10 cellular contexts compared by ENCODE assay signal in the genomic region with DNA sequence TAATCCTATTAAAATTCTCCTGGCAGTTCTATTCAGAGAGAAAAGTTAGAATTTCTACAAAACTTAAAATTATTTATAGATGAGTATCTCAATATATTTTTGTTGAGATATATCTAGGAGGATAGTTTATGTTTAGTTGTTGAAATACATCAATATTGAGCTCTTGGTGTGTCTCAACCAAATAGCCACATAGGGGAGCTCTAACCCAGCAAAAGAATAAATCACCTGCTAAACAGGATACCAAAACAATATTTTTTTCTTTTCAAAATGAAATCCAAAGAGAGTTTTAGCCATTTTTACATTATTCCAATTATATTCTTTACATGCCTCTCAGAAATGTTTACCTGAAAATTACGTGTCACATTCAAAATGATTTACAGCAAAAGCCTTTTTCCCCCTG.
DNase-seq lines count a peak whose midpoint lies in the region; ATAC-seq and TF ChIP-seq lines count a peak whose summit lies in the region.
"Had no signal": no experiment of that assay in that cellular context is flagged by ENCODE, and none has a peak within 500 bp of the region (broad histone marks: within the 10 kb centered on the region; RNA-seq: fewer than 3 reads in every experiment).

No MANE protein-coding gene starts in this region.

- DNase-seq in D341Med (ENCODE audit: low spot score): peak; percentile 22
- peak; percentile 49 for DNase-seq in RKO (ENCODE audit: low spot score)
- DNase-seq in glutamatergic neuron: no peak
- no peak for DNase-seq in T-cell
- no peak for DNase-seq in stimulated activated effector memory CD8-positive, alpha-beta T cell treated with anti-CD3 and anti-CD28 coated beads, Interleukin-12 subunit alpha, Interleukin-12 subunit beta, amount 100 ng/mL, for 72 hours (ENCODE audit: low spot score in 2 of 2)
- no peak for DNase-seq in stimulated activated CD4-positive, alpha-beta T cell treated with anti-CD3 and anti-CD28 coated beads, Interleukin-1b, Interleukin-23, amount 100 ng/mL, for 48 hours
- no peak for DNase-seq in naive thymus-derived CD8-positive, alpha-beta T cell
- DNase-seq: activated CD8-positive, alpha-beta T cell treated with anti-CD3 and anti-CD28 coated beads for 36 hours; MG63 had no signal

- peak; percentile 69 for TF ChIP-seq RAD21 in Ishikawa (IDR thresholded peaks at IDR 0.05; ENCODE audit: low read depth)

- H3K27me3 Mint-ChIP-seq in glutamatergic neuron (ENCODE audit: unreplicated experiment) (no peaks in the 10 kb centered on the region), T-cell (no peaks in the 10 kb centered on the region)
- no peaks in the 10 kb centered on the region for H3K27me3 Mint-ChIP-seq in naive thymus-derived CD8-positive, alpha-beta T cell
- H3K27me3 Mint-ChIP-seq: activated CD8-positive, alpha-beta T cell treated with anti-CD3 and anti-CD28 coated beads for 36 hours had no signal

- H3K27ac Mint-ChIP-seq in glutamatergic neuron (ENCODE audit: unreplicated experiment) (no peak overlapping the region), T-cell (no peak overlapping the region)
- no peak overlapping the region for H3K27ac Mint-ChIP-seq in stimulated activated effector memory CD8-positive, alpha-beta T cell treated with anti-CD3 and anti-CD28 coated beads, Interleukin-12 subunit alpha, Interleukin-12 subunit beta, amount 100 ng/mL, for 72 hours
- no peak overlapping the region for H3K27ac Mint-ChIP-seq in naive thymus-derived CD8-positive, alpha-beta T cell
- H3K27ac Mint-ChIP-seq: activated CD8-positive, alpha-beta T cell treated with anti-CD3 and anti-CD28 coated beads for 36 hours had no signal

- TF ChIP-seq CTCF in glutamatergic neuron (IDR thresholded peaks at IDR 0.05; ENCODE audit: partially characterized antibody, unreplicated experiment): peak; percentile 46

- H3K4me3 Mint-ChIP-seq in glutamatergic neuron (ENCODE audit: unreplicated experiment) (no peak overlapping the region), T-cell (no peak overlapping the region)
- no peak overlapping the region for H3K4me3 Mint-ChIP-seq in stimulated activated effector memory CD8-positive, alpha-beta T cell treated with anti-CD3 and anti-CD28 coated beads, Interleukin-12 subunit alpha, Interleukin-12 subunit beta, amount 100 ng/mL, for 72 hours
- no peak overlapping the region for H3K4me3 Mint-ChIP-seq in naive thymus-derived CD8-positive, alpha-beta T cell
- H3K4me3 Mint-ChIP-seq: activated CD8-positive, alpha-beta T cell treated with anti-CD3 and anti-CD28 coated beads for 36 hours had no signal

- H3K36me3 Mint-ChIP-seq in glutamatergic neuron (ENCODE audit: unreplicated experiment) (no peaks in the 10 kb centered on the region), T-cell (no peaks in the 10 kb centered on the region)
- no peaks in the 10 kb centered on the region for H3K36me3 Mint-ChIP-seq in stimulated activated effector memory CD8-positive, alpha-beta T cell treated with anti-CD3 and anti-CD28 coated beads, Interleukin-12 subunit alpha, Interleukin-12 subunit beta, amount 100 ng/mL, for 72 hours
- no peaks in the 10 kb centered on the region for H3K36me3 Mint-ChIP-seq in naive thymus-derived CD8-positive, alpha-beta T cell

- no peak for TF ChIP-seq EP300 in Ishikawa (IDR thresholded peaks at IDR 0.05; ENCODE audit: borderline replicate concordance)

- POLR2A ChIA-PET in T-cell (lab: Charles Lee): no interaction called here
- POLR2A ChIA-PET in naive thymus-derived CD8-positive, alpha-beta T cell (lab: Charles Lee): no interaction called here

- H3K4me1 Mint-ChIP-seq in glutamatergic neuron (ENCODE audit: low read depth, unreplicated experiment): no peaks in the 10 kb centered on the region
- no peaks in the 10 kb centered on the region for H3K4me1 Mint-ChIP-seq in T-cell
- H3K4me1 Mint-ChIP-seq in stimulated activated effector memory CD8-positive, alpha-beta T cell treated with anti-CD3 and anti-CD28 coated beads, Interleukin-12 subunit alpha, Interleukin-12 subunit beta, amount 100 ng/mL, for 72 hours: no peaks in the 10 kb centered on the region
- no peaks in the 10 kb centered on the region for H3K4me1 Mint-ChIP-seq in naive thymus-derived CD8-positive, alpha-beta T cell

- no peak for ATAC-seq in T-cell (replicated peaks in 1 of 4)
- no peak for ATAC-seq in stimulated activated effector memory CD8-positive, alpha-beta T cell treated with anti-CD3 and anti-CD28 coated beads, Interleukin-12 subunit alpha, Interleukin-12 subunit beta, amount 100 ng/mL, for 72 hours
- no peak for ATAC-seq in naive thymus-derived CD8-positive, alpha-beta T cell
- ATAC-seq: activated CD8-positive, alpha-beta T cell treated with anti-CD3 and anti-CD28 coated beads for 36 hours had no signal

- CTCF ChIA-PET in T-cell (lab: Charles Lee): no interaction called here

- peaks cover 4% of the 10 kb centered on the region for H3K9me3 Mint-ChIP-seq in glutamatergic neuron (ENCODE audit: unreplicated experiment)
- peaks cover 0 to 5% (median 2%) of the 10 kb centered on the region in 3 donors for H3K9me3 Mint-ChIP-seq in T-cell
- H3K9me3 Mint-ChIP-seq in stimulated activated effector memory CD8-positive, alpha-beta T cell treated with anti-CD3 and anti-CD28 coated beads, Interleukin-12 subunit alpha, Interleukin-12 subunit beta, amount 100 ng/mL, for 72 hours: peaks cover 11% of the 10 kb centered on the region
- peaks cover 0 to 14% (median 0%) of the 10 kb centered on the region in 9 donors for H3K9me3 Mint-ChIP-seq in naive thymus-derived CD8-positive, alpha-beta T cell

TF ChIP-seq in Ishikawa, 13 proteins besides CTCF, POLR2A, EP300 and RAD21:
- TF ChIP-seq CREB1 (IDR thresholded peaks at IDR 0.05; ENCODE audit: low read depth) (no peak), TEAD4 (IDR thresholded peaks at IDR 0.05) (no peak), FOXM1 (IDR thresholded peaks at IDR 0.05; ENCODE audit: borderline replicate concordance, low read depth) (no peak), TCF12 (IDR thresholded peaks at IDR 0.05; ENCODE audit: low read depth) (no peak), ZBTB7A (IDR thresholded peaks at IDR 0.05; ENCODE audit: low read depth) (no peak), EGR1 (IDR thresholded peaks at IDR 0.05) (no peak), YY1 (IDR thresholded peaks at IDR 0.05; ENCODE audit: low read depth) (no peak), NFIC (IDR thresholded peaks at IDR 0.05) (no peak), CEBPB (IDR thresholded peaks at IDR 0.05) (no peak), TAF1 (IDR thresholded peaks at IDR 0.05; ENCODE audit: low read depth) (no peak)
- TF ChIP-seq, protein P1, sequence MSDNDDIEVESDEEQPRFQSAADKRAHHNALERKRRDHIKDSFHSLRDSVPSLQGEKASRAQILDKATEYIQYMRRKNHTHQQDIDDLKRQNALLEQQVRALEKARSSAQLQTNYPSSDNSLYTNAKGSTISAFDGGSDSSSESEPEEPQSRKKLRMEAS (IDR thresholded peaks at IDR 0.05): no peak
- TF ChIP-seq, protein P2, sequence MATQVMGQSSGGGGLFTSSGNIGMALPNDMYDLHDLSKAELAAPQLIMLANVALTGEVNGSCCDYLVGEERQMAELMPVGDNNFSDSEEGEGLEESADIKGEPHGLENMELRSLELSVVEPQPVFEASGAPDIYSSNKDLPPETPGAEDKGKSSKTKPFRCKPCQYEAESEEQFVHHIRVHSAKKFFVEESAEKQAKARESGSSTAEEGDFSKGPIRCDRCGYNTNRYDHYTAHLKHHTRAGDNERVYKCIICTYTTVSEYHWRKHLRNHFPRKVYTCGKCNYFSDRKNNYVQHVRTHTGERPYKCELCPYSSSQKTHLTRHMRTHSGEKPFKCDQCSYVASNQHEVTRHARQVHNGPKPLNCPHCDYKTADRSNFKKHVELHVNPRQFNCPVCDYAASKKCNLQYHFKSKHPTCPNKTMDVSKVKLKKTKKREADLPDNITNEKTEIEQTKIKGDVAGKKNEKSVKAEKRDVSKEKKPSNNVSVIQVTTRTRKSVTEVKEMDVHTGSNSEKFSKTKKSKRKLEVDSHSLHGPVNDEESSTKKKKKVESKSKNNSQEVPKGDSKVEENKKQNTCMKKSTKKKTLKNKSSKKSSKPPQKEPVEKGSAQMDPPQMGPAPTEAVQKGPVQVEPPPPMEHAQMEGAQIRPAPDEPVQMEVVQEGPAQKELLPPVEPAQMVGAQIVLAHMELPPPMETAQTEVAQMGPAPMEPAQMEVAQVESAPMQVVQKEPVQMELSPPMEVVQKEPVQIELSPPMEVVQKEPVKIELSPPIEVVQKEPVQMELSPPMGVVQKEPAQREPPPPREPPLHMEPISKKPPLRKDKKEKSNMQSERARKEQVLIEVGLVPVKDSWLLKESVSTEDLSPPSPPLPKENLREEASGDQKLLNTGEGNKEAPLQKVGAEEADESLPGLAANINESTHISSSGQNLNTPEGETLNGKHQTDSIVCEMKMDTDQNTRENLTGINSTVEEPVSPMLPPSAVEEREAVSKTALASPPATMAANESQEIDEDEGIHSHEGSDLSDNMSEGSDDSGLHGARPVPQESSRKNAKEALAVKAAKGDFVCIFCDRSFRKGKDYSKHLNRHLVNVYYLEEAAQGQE (IDR thresholded peaks at IDR 0.05; ENCODE audit: low read depth): no peak
- TF ChIP-seq, protein P3, sequence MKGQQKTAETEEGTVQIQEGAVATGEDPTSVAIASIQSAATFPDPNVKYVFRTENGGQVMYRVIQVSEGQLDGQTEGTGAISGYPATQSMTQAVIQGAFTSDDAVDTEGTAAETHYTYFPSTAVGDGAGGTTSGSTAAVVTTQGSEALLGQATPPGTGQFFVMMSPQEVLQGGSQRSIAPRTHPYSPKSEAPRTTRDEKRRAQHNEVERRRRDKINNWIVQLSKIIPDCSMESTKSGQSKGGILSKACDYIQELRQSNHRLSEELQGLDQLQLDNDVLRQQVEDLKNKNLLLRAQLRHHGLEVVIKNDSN (IDR thresholded peaks at IDR 0.05): no peak

Comparison
In these comparisons a context has a peak if more than half of its experiments do, and no peak if none do; other contexts are left out.
1. DNase-seq: peak in D341Med (single experiment) and RKO (single experiment); none in glutamatergic neuron (single experiment), T-cell (0 of 34), stimulated activated effector memory CD8-positive, alpha-beta T cell treated with anti-CD3 and anti-CD28 coated beads, Interleukin-12 subunit alpha, Interleukin-12 subunit beta, amount 100 ng/mL, for 72 hours (0 of 2), stimulated activated CD4-positive, alpha-beta T cell treated with anti-CD3 and anti-CD28 coated beads, Interleukin-1b, Interleukin-23, amount 100 ng/mL, for 48 hours (single experiment) and naive thymus-derived CD8-positive, alpha-beta T cell (0 of 10).